In genomic region chr11:117144477-117145392, GRCh38 we compare ENCODE assay signal across 8 cellular contexts. TPM values are rescaled to one million over a fixed set of nuclear protein-coding genes. Genes with fewer than 3 reads are reported as not detected.
DNase-seq lines count a peak whose midpoint lies in the region; ATAC-seq and TF ChIP-seq lines count a peak whose summit lies in the region.

No MANE protein-coding gene starts in this region.

- H3K4me1 ChIP-seq in Panc1 (ENCODE audit: control insufficient read depth, insufficient read depth, low read length): peaks cover 18% of the 10 kb centered on the region

- H3K27me3 Mint-ChIP-seq in activated naive CD8-positive, alpha-beta T cell treated with anti-CD3 and anti-CD28 coated beads, Interleukin-2, amount 50 U/mL, for 24 hours: no peaks in the 10 kb centered on the region

- peaks cover 22% of the 10 kb centered on the region for H3K36me3 Mint-ChIP-seq in activated naive CD8-positive, alpha-beta T cell treated with anti-CD3 and anti-CD28 coated beads, Interleukin-2, amount 50 U/mL, for 24 hours (ENCODE audit: low read depth)

- peak overlapping the region; percentile 100 for H3K4me3 Mint-ChIP-seq in activated naive CD8-positive, alpha-beta T cell treated with anti-CD3 and anti-CD28 coated beads, Interleukin-2, amount 50 U/mL, for 24 hours

- in situ Hi-C loops in Panc1 (cut with HindIII; ENCODE audit: low pct_unique_long_range_greater_than_20kb, low sequenced_read_pairs): no loop called here

- H3K9me3 Mint-ChIP-seq in activated naive CD8-positive, alpha-beta T cell treated with anti-CD3 and anti-CD28 coated beads, Interleukin-2, amount 50 U/mL, for 24 hours: no peaks in the 10 kb centered on the region

- intact Hi-C loops in Panc1 (cut with micrococcal nuclease; ENCODE audit: unreplicated experiment) (no loop called here), head of caudate nucleus (cut with DNase I) (loop anchor here (2.0 kb wide), 1 partner anchor 34 kb away; the partner anchor contains the start of gene SIDT2)

- no peaks in the 10 kb centered on the region for H3K27me3 ChIP-seq in Panc1 (ENCODE audit: control insufficient read depth, insufficient read depth, low read length)

- H3K9me3 ChIP-seq in Panc1 (ENCODE audit: control insufficient read depth, insufficient read depth, low read depth, low read length): no peaks in the 10 kb centered on the region

- peaks cover 10% of the 10 kb centered on the region for H3K36me3 ChIP-seq in Panc1 (ENCODE audit: control insufficient read depth, insufficient read depth, low read length)

- peaks cover 48% of the 10 kb centered on the region for H3K4me1 Mint-ChIP-seq in activated naive CD8-positive, alpha-beta T cell treated with anti-CD3 and anti-CD28 coated beads, Interleukin-2, amount 50 U/mL, for 24 hours

- ATAC-seq in GM19372 (IDR thresholded peaks at IDR 0.05; ENCODE audit: low read depth, unreplicated experiment): peak; percentile 37
- ATAC-seq in HG03378 (IDR thresholded peaks at IDR 0.05; ENCODE audit: unreplicated experiment): peak; percentile 37
- ATAC-seq in Panc1: peak; percentile 84
- peak; percentile 61 for ATAC-seq in activated naive CD8-positive, alpha-beta T cell treated with anti-CD3 and anti-CD28 coated beads, Interleukin-2, amount 50 U/mL, for 24 hours

- peak overlapping the region; percentile 97 for H3K27ac Mint-ChIP-seq in activated naive CD8-positive, alpha-beta T cell treated with anti-CD3 and anti-CD28 coated beads, Interleukin-2, amount 50 U/mL, for 24 hours

- POLR2A ChIA-PET in Panc1 (lab: Charles Lee): interaction anchor here (0.6 to 0.9 kb wide), 4 partner anchors 20 to 400 kb away, joined by 3 to 7 read pairs (median 4); partner anchors contain the start of gene CEP164

- CTCF ChIA-PET in Panc1 (lab: Charles Lee): interaction anchor here (0.6 to 1.2 kb wide), 2 partner anchors 30 to 80 kb away, joined by 7 read pairs; no protein-coding TSS in a partner anchor

- DNase-seq in COR-L47 (lab: John Stamatoyannopoulos, UW) (peak; percentile 35), Panc1 (ENCODE audit: low read depth, low spot score) (no peak), head of caudate nucleus (peak in 27 of 42 donors; percentile 6 to 79 (median 30)), occipital lobe (lab: John Stamatoyannopoulos, UW) (peak; percentile 71), middle frontal gyrus (ENCODE audit: extremely low spot score, low spot score) (no peak)
- peak; percentile 36 for DNase-seq in activated naive CD8-positive, alpha-beta T cell treated with anti-CD3 and anti-CD28 coated beads, Interleukin-2, amount 50 U/mL, for 24 hours

- peak overlapping the region; percentile 97 to 100 for H3K4me3 ChIP-seq in Panc1 (ENCODE audit: low read depth in 2 of 2, low read length in 2 of 2)

- BruUV-seq in Panc1 (replicated peaks; lab: Mats Ljungman, UMichigan): no TSS peak

- H3K27ac ChIP-seq in Panc1 (ENCODE audit: low read length): peak overlapping the region; percentile 100

- no peak for TF ChIP-seq CTCF in Panc1 (IDR thresholded peaks at IDR 0.05)

RNA-seq across cellular contexts. Expression of gene PAFAH1B2, which starts 0.6 kb away (rescaled TPM):
- 179 TPM for total RNA-seq in Panc1 (2021; ENCODE audit: unreplicated experiment)
- 118 TPM for polyA plus RNA-seq in Panc1 (2012; ENCODE audit: insufficient read length)
- 325 TPM for total RNA-seq in occipital lobe

RNA-seq across cellular contexts. Expression of gene SIDT2, which starts 33.8 kb away (rescaled TPM):
- total RNA-seq in Panc1 (2021; ENCODE audit: unreplicated experiment) (47.6 TPM), occipital lobe (8.1 TPM)
- 63.6 TPM for polyA plus RNA-seq in Panc1 (2012; ENCODE audit: insufficient read length)

RNA-seq across cellular contexts. Expression of gene SIK3, which starts 46.5 kb away (rescaled TPM):
- total RNA-seq in Panc1 (2021; ENCODE audit: unreplicated experiment): 39.7 TPM
- polyA plus RNA-seq in Panc1 (2012; ENCODE audit: insufficient read length): 24.4 TPM
- 29.9 TPM for total RNA-seq in occipital lobe

RNA-seq across cellular contexts. Expression of gene TAGLN, which starts 54.4 kb away (rescaled TPM):
- 6.4 TPM for total RNA-seq in Panc1 (2021; ENCODE audit: unreplicated experiment)
- polyA plus RNA-seq in Panc1 (2012; ENCODE audit: insufficient read length): 3.9 TPM
- total RNA-seq in occipital lobe: 12.9 TPM

Comparison
In these comparisons a context has a peak if more than half of its experiments do, and no peak if none do; other contexts are left out.
1. DNase-seq: peak in COR-L47 (single experiment), activated naive CD8-positive, alpha-beta T cell treated with anti-CD3 and anti-CD28 coated beads, Interleukin-2, amount 50 U/mL, for 24 hours (single experiment), head of caudate nucleus (27 of 42) and occipital lobe (single experiment); none in Panc1 (single experiment) and middle frontal gyrus (single experiment).
2. Peak in every context shown above with its lines, with median percentiles within 50 percentile points of each other: ATAC-seq.